ENCODE assay signal across 22 cellular contexts in the genomic region with DNA sequence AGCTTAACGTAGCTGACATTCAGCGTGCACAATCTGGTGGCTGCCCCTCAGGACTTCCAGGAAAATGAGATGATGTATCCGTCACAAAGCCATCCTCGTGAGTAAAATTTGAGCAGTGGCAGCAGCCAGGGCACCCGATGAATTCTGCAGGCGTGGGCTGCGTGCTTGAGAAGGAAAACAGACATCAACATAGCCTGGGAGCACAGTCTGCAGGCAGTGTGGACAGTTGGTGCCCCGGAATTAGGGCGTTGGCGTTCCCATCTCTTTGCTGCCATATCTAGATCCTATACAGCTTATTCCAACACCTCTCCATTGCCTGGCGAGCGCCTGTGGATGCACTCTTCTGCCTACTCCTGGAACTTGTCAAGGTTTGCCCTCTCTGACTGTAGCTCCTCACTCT.
A peak's percentile ranks its signal among the peaks of the same experiment; 100 is the strongest.
DNase-seq lines count a peak whose midpoint lies in the region; ATAC-seq, FAIRE-seq and TF ChIP-seq lines count a peak whose summit lies in the region.
"Had no signal": no experiment of that assay in that cellular context is flagged by ENCODE, and none has a peak within 500 bp of the region (broad histone marks: within the 10 kb centered on the region; RNA-seq: fewer than 3 reads in every experiment).

No MANE protein-coding gene starts in this region.

- H3K4me3 ChIP-seq in H1 (ENCODE audit: extremely low read depth in 1 of 4, insufficient read depth in 2 of 4, low read depth in 3 of 4, low read length in 4 of 4) (no peak overlapping the region), neuronal stem cell (ENCODE audit: low read length in 2 of 2) (no peak overlapping the region)
- H3K4me3 ChIP-seq: BLaER1, GM12878, GM23248 had no signal

- no peaks in the 10 kb centered on the region for H3K36me3 ChIP-seq in H1 (ENCODE audit: control insufficient read depth in 2 of 4, insufficient read depth in 4 of 4, low read length in 3 of 4)
- H3K36me3 ChIP-seq in neuronal stem cell (replicated peaks in 1 of 2; ENCODE audit: control insufficient read depth in 2 of 2, insufficient read depth in 2 of 2, low read length in 2 of 2) = no peaks in the 10 kb centered on the region
- H3K36me3 ChIP-seq: BLaER1 had no signal

- no peak overlapping the region for H3K9ac ChIP-seq in H1 (replicated peaks in 1 of 4; ENCODE audit: extremely low read depth in 1 of 4, low read depth in 3 of 4, low read length in 3 of 4)
- H3K9ac ChIP-seq in neuronal stem cell (ENCODE audit: low read depth, low read length, poor library complexity) = no peak overlapping the region
- H3K9ac ChIP-seq: BLaER1, GM23248 had no signal

- H3K36me3 Mint-ChIP-seq in activated T-cell treated with anti-CD3 and anti-CD28 coated beads, Interleukin-2, amount 50 U/mL, for 4 hours (ENCODE audit: insufficient read depth) = no peaks in the 10 kb centered on the region
- H3K36me3 Mint-ChIP-seq: CD4-positive, CD25-positive, alpha-beta regulatory T cell; CD8-positive, alpha-beta T cell had no signal

- H3K79me1 ChIP-seq in H1 (ENCODE audit: low read depth, low read length) (no peaks in the 10 kb centered on the region), neuronal stem cell (ENCODE audit: low read depth, low read length) (no peaks in the 10 kb centered on the region)

- H2BK12ac ChIP-seq in H1 (ENCODE audit: low read depth, low read length) (peak overlapping the region; percentile 53; the same call in 1 of the 2 replicates), neuronal stem cell (ENCODE audit: low read length) (no peak overlapping the region)

- no peaks in the 10 kb centered on the region for H3K79me2 ChIP-seq in H1 (ENCODE audit: control insufficient read depth in 1 of 2, insufficient read depth in 2 of 2, low read length in 2 of 2)

- no peaks in the 10 kb centered on the region for H3K4me1 Mint-ChIP-seq in activated T-cell treated with anti-CD3 and anti-CD28 coated beads, Interleukin-2, amount 50 U/mL, for 4 hours (ENCODE audit: low read depth)
- H3K4me1 Mint-ChIP-seq: B cell; CD4-positive, CD25-positive, alpha-beta regulatory T cell had no signal

- H3K4me2 ChIP-seq in H1 (ENCODE audit: insufficient read depth in 1 of 2, low read depth in 2 of 2, low read length in 2 of 2) = no peak overlapping the region
- no peak overlapping the region for H3K4me2 ChIP-seq in neuronal stem cell (ENCODE audit: insufficient read depth, low read length, poor library complexity, severe bottlenecking)
- H3K4me2 ChIP-seq: BLaER1 had no signal

- FAIRE-seq in H1 (lab: Jason Lieb, UNC) = no peak
- FAIRE-seq: A204.1, GM12878, GM19239 had no signal

- no peaks in the 10 kb centered on the region for H3K27me3 ChIP-seq in H1 (replicated peaks in 1 of 4; ENCODE audit: control insufficient read depth in 3 of 4, extremely low read depth in 1 of 4, insufficient read depth in 3 of 4, low read length in 3 of 4)
- peaks cover 0 to 6% (median 4%) of the 10 kb centered on the region in 3 experiments for H3K27me3 ChIP-seq in neuronal stem cell (ENCODE audit: control insufficient read depth in 3 of 3, insufficient read depth in 3 of 3, low read depth in 1 of 3, low read length in 3 of 3)
- H3K27me3 ChIP-seq: BLaER1 had no signal

- peaks cover 12 to 33% (median 19%) of the 10 kb centered on the region in 4 experiments for H3K4me1 ChIP-seq in H1 (replicated peaks in 1 of 4; ENCODE audit: control insufficient read depth in 3 of 4, insufficient read depth in 4 of 4, low read length in 3 of 4)
- H3K4me1 ChIP-seq in neuronal stem cell (ENCODE audit: control insufficient read depth in 2 of 2, insufficient read depth in 1 of 2, low read depth in 1 of 2, low read length in 2 of 2) = peaks cover 0 to 19% of the 10 kb centered on the region in 2 donors
- H3K4me1 ChIP-seq: Caco-2 had no signal

- no peak for TF ChIP-seq CTCF in H1 (IDR thresholded peaks at IDR 0.05; ENCODE audit: control extremely low read depth in 1 of 3, insufficient read depth in 1 of 3, low read depth in 1 of 3, low read length in 3 of 3)

- H3K14ac ChIP-seq in H1 (ENCODE audit: insufficient read length) (no peak overlapping the region), neuronal stem cell (ENCODE audit: low read length) (no peak overlapping the region)

- H3K4me3 Mint-ChIP-seq in activated T-cell treated with anti-CD3 and anti-CD28 coated beads, Interleukin-2, amount 50 U/mL, for 4 hours = no peak overlapping the region
- H3K4me3 Mint-ChIP-seq: B cell; CD4-positive, CD25-positive, alpha-beta regulatory T cell; CD8-positive, alpha-beta T cell had no signal

- H2BK120ac ChIP-seq in H1 (replicated peaks; ENCODE audit: low read depth, low read length) (no peak overlapping the region), neuronal stem cell (ENCODE audit: low read depth, low read length) (no peak overlapping the region)

- no peak for TF ChIP-seq POLR2A in H1 (IDR thresholded peaks at IDR 0.05; ENCODE audit: control extremely low read depth in 1 of 2, low read depth in 2 of 2, low read length in 2 of 2)

- H4K5ac ChIP-seq in H1 (ENCODE audit: insufficient read length, low read depth, low read length) = no peak overlapping the region

- no peaks in the 10 kb centered on the region for H3K9me3 ChIP-seq in H1 (ENCODE audit: insufficient read depth in 2 of 2, low read depth in 1 of 2, low read length in 1 of 2)
- peaks cover 0 to 2% of the 10 kb centered on the region in 2 donors for H3K9me3 ChIP-seq in neuronal stem cell (replicated peaks in 1 of 2; ENCODE audit: control insufficient read depth in 2 of 2, insufficient read depth in 1 of 2, low read depth in 1 of 2, low read length in 2 of 2)
- H3K9me3 ChIP-seq: BLaER1, Caco-2 had no signal

- no peak overlapping the region for H2BK15ac ChIP-seq in H1 (ENCODE audit: low read length)
- H2BK15ac ChIP-seq in neuronal stem cell (ENCODE audit: low read length) = no peak overlapping the region

- no peak overlapping the region for H2BK20ac ChIP-seq in H1 (ENCODE audit: low read length)

- no peaks in the 10 kb centered on the region for H3K23me2 ChIP-seq in H1 (ENCODE audit: low read depth, low read length)

- no peaks in the 10 kb centered on the region for H3K27me3 Mint-ChIP-seq in activated T-cell treated with anti-CD3 and anti-CD28 coated beads, Interleukin-2, amount 50 U/mL, for 4 hours (ENCODE audit: low read depth)
- H3K27me3 Mint-ChIP-seq: CD4-positive, CD25-positive, alpha-beta regulatory T cell had no signal

- WGBS in H1 (ENCODE audit: extremely low coverage in 1 of 2, insufficient coverage in 1 of 2, insufficient read length in 1 of 2, insufficient replicate concordance in 2 of 2, low coverage in 1 of 2, low lambda C conversion rate in 2 of 2, missing lambda C conversion rate in 1 of 2), 2 experiments = 91% methylated on average over 12 of the region's 12 CpGs; no CpG with 5 or more reads in 1 of the 2 experiments
- WGBS in neuronal stem cell (ENCODE audit: extremely low coverage in 2 of 2, insufficient read length in 2 of 2, insufficient replicate concordance in 1 of 2), 2 donors = no CpG with 5 or more reads among the region's 12 CpGs

- H2BK5ac ChIP-seq in H1 (ENCODE audit: low read depth, low read length) (no peak overlapping the region), neuronal stem cell (ENCODE audit: low read length) (peak overlapping the region; percentile 20)

- no peak for TF ChIP-seq RAD21 in H1 (IDR thresholded peaks at IDR 0.05 in 1 of 2, conservative IDR thresholded peaks at IDR 0.05 in 1 of 2; ENCODE audit: low read depth in 2 of 2, low read length in 2 of 2)

- CTCF ChIA-PET in H1 (lab: Charles Lee; ENCODE audit: partially characterized antibody) = interaction anchor here (0.8 to 5.8 kb wide), 9 partner anchors 9 to 196 kb away, joined by 3 to 50 read pairs (median 4); no protein-coding TSS in a partner anchor

- no peak overlapping the region for H3K56ac ChIP-seq in H1 (replicated peaks; ENCODE audit: insufficient read length, low read depth, low read length)

- ATAC-seq in activated T-cell treated with anti-CD3 and anti-CD28 coated beads, Interleukin-2, amount 50 U/mL, for 4 hours = no peak
- no peak for ATAC-seq in HG02623 (IDR thresholded peaks at IDR 0.05; ENCODE audit: unreplicated experiment)
- ATAC-seq: CD8-positive, alpha-beta T cell; GM12878; HCT116 had no signal

- no peaks in the 10 kb centered on the region for H3K9me3 Mint-ChIP-seq in activated T-cell treated with anti-CD3 and anti-CD28 coated beads, Interleukin-2, amount 50 U/mL, for 4 hours
- H3K9me3 Mint-ChIP-seq: CD4-positive, CD25-positive, alpha-beta regulatory T cell; CD8-positive, alpha-beta T cell; H9 had no signal

- H4K8ac ChIP-seq in H1 (ENCODE audit: extremely low read depth, insufficient read depth, low read length) (no peak overlapping the region), neuronal stem cell (ENCODE audit: low read depth, low read length) (no peak overlapping the region)

- in situ Hi-C loops in G401 (cut with HindIII; ENCODE audit: low sequenced_read_pairs) = no loop called here

- H3K23ac ChIP-seq in H1 (ENCODE audit: insufficient read length) (no peak overlapping the region), neuronal stem cell (ENCODE audit: low read depth, low read length, poor library complexity) (no peak overlapping the region)

- DNase-seq in G401 (ENCODE audit: low spot score) (peak; percentile 6), H1 (ENCODE audit: low read depth in 1 of 2, low spot score in 2 of 2) (no peak), neuronal stem cell (ENCODE audit: low spot score) (no peak), activated gamma-delta T cell treated with Interleukin-2 at 50 U/mL for 16 hours (no peak)
- no peak for DNase-seq in activated T-cell treated with anti-CD3 and anti-CD28 coated beads, Interleukin-2, amount 50 U/mL, for 4 hours
- DNase-seq: Caco-2; CD4-positive, CD25-positive, alpha-beta regulatory T cell; CD8-positive, alpha-beta T cell; DMS153; DND-41; GDM1; GM23248; H9 had no signal

- no peak overlapping the region for H2AFZ ChIP-seq in H1 (ENCODE audit: low read length)
- H2AFZ ChIP-seq in neuronal stem cell (ENCODE audit: low read length) = no peak overlapping the region
- H2AFZ ChIP-seq: GM23248 had no signal

- H2AK5ac ChIP-seq in H1 (ENCODE audit: low read depth, low read length) = no peak overlapping the region
- peak overlapping the region; percentile 17 for H2AK5ac ChIP-seq in neuronal stem cell (ENCODE audit: low read depth, low read length)

- POLR2A ChIA-PET in H1 (lab: Charles Lee; ENCODE audit: partially characterized antibody) = no interaction called here

- no peak for TF ChIP-seq EP300 in H1 (IDR thresholded peaks at IDR 0.05; ENCODE audit: borderline replicate concordance in 1 of 2, low read depth in 2 of 2, low read length in 2 of 2)

- H3K27ac ChIP-seq in H1 (ENCODE audit: low read depth, low read length) = no peak overlapping the region
- no peak overlapping the region for H3K27ac ChIP-seq in neuronal stem cell (replicated peaks; ENCODE audit: low read length)
- H3K27ac ChIP-seq: 22Rv1, BLaER1, C4-2B, GM23248 had no signal

- no peak overlapping the region for H3K18ac ChIP-seq in H1 (ENCODE audit: extremely low read depth, low read length)
- H3K18ac ChIP-seq in neuronal stem cell (ENCODE audit: low read length) = peak overlapping the region; percentile 35

- H3K4ac ChIP-seq in H1 (replicated peaks; ENCODE audit: insufficient read length, low read depth, low read length) (no peak overlapping the region), neuronal stem cell (ENCODE audit: low read length) (no peak overlapping the region)

- no peaks in the 10 kb centered on the region for H4K20me1 ChIP-seq in H1 (replicated peaks in 1 of 2; ENCODE audit: control insufficient read depth in 1 of 2, insufficient read depth in 2 of 2, low read length in 2 of 2)
- H4K20me1 ChIP-seq: BLaER1 had no signal

- H4K91ac ChIP-seq in H1 (replicated peaks; ENCODE audit: insufficient read length, low read length) = no peak overlapping the region
- no peak overlapping the region for H4K91ac ChIP-seq in neuronal stem cell (ENCODE audit: low read depth, low read length, poor library complexity)
